Comparison of ENCODE assay signal across 16 cellular contexts in genomic region chr16:58716468-58716867, GRCh38. TPM values are rescaled to one million over a fixed set of nuclear protein-coding genes. Genes with fewer than 3 reads are reported as not detected.
DNase-seq lines count a peak whose midpoint lies in the region; ATAC-seq and TF ChIP-seq lines count a peak whose summit lies in the region.
"Had no signal": no experiment of that assay in that cellular context is flagged by ENCODE, and none has a peak within 500 bp of the region (broad histone marks: within the 10 kb centered on the region; RNA-seq: fewer than 3 reads in every experiment).

No MANE protein-coding gene starts in this region.

- H4K91ac ChIP-seq in IMR-90 (ENCODE audit: insufficient read depth, low read depth, low read length): no peak overlapping the region
- H4K91ac ChIP-seq in neuronal stem cell (ENCODE audit: low read depth, low read length, poor library complexity): no peak overlapping the region

- POLR2A ChIA-PET in IMR-90 (lab: Charles Lee; ENCODE audit: unreplicated experiment): no interaction called here

- H3K9me1 ChIP-seq in IMR-90 (ENCODE audit: insufficient read depth, low read length): peaks cover 8% of the 10 kb centered on the region; the same call in 1 of the 2 replicates

- no peak overlapping the region for H2AK9ac ChIP-seq in IMR-90 (replicated peaks; ENCODE audit: low read depth, low read length, poor library complexity)

- H3K9me3 ChIP-seq in right atrium auricular region (no peaks in the 10 kb centered on the region), IMR-90 (ENCODE audit: control insufficient read depth, insufficient read depth, low read length) (no peaks in the 10 kb centered on the region), neuronal stem cell (replicated peaks in 1 of 2; ENCODE audit: control insufficient read depth in 2 of 2, insufficient read depth in 1 of 2, low read depth in 1 of 2, low read length in 2 of 2) (no peaks in the 10 kb centered on the region)

- dilution Hi-C loops in IMR-90 (cut with HindIII; ENCODE audit: low sequenced_read_pairs, unreplicated experiment): no loop called here

- no peaks in the 10 kb centered on the region for H3K27me3 Mint-ChIP-seq in endothelial cell (ENCODE audit: unreplicated experiment)
- H3K27me3 Mint-ChIP-seq in stimulated activated naive B cell treated with anti-CD40 and anti-IgM and Interleukin-4, amounts not matched to agents 10 μg/mL and 1 μg/mL and 100 μg/mL, for 72 hours: no peaks in the 10 kb centered on the region

- intact Hi-C loops in Right ventricle myocardium superior (cut with DNase I): no loop called here
- intact Hi-C loops in IMR-90 (cut with micrococcal nuclease): no loop called here

- H2AFZ ChIP-seq in IMR-90 (replicated peaks; ENCODE audit: low read length, poor library complexity): no peak overlapping the region
- no peak overlapping the region for H2AFZ ChIP-seq in neuronal stem cell (ENCODE audit: low read length)

- no peak overlapping the region for H3K27ac Mint-ChIP-seq in endothelial cell (ENCODE audit: unreplicated experiment)
- H3K27ac Mint-ChIP-seq in stimulated activated naive B cell treated with anti-CD40 and anti-IgM and Interleukin-4, amounts not matched to agents 10 μg/mL and 1 μg/mL and 100 μg/mL, for 72 hours: no peak overlapping the region
- H3K27ac Mint-ChIP-seq: CD8-positive, alpha-beta T cell; HFFc6 had no signal

- in situ Hi-C loops in IMR-90 (cut with MboI; ENCODE audit: low sequenced_read_pairs): no loop called here

- H3K23ac ChIP-seq in IMR-90 (ENCODE audit: low read depth, low read length) (no peak overlapping the region), neuronal stem cell (ENCODE audit: low read depth, low read length, poor library complexity) (no peak overlapping the region)

- DNase-seq in Right ventricle myocardium superior (no peak), right atrium auricular region (ENCODE audit: low spot score) (no peak), IMR-90 (peak; percentile 13), endothelial cell (ENCODE audit: low spot score) (no peak), neuronal stem cell (ENCODE audit: low spot score) (no peak), caudate nucleus (lab: John Stamatoyannopoulos, UW) (no peak)
- no peak for DNase-seq in stimulated activated naive B cell treated with anti-CD40 and anti-IgM and Interleukin-4, amounts not matched to agents 10 μg/mL and 1 μg/mL and 100 μg/mL, for 72 hours
- DNase-seq: CD8-positive, alpha-beta T cell; COR-L47; DMS153; DMS79 treated with DMSO at 0.1 percent for 48 hours; EL; HCEC 1CT; HFFc6 had no signal

- H2BK15ac ChIP-seq in IMR-90 (ENCODE audit: low read depth, low read length) (no peak overlapping the region), neuronal stem cell (ENCODE audit: low read length) (no peak overlapping the region)

- H4K20me1 ChIP-seq in IMR-90 (ENCODE audit: insufficient read depth, low read length): no peaks in the 10 kb centered on the region; the same call in 1 of the 2 replicates

- CTCF ChIA-PET in IMR-90 (lab: Yijun Ruan, JAX): interaction anchor here (1.1 to 1.7 kb wide), 2 partner anchors 15 to 17 kb away, joined by 3 read pairs; partner anchors contain the start of gene GOT2

- no peak overlapping the region for H4K8ac ChIP-seq in IMR-90 (ENCODE audit: low read depth in 2 of 2, low read length in 2 of 2)
- no peak overlapping the region for H4K8ac ChIP-seq in neuronal stem cell (ENCODE audit: low read depth, low read length)

- no peak overlapping the region for H3K4me3 ChIP-seq in right atrium auricular region
- H3K4me3 ChIP-seq in IMR-90 (ENCODE audit: insufficient read depth, low read depth, low read length): no peak overlapping the region
- H3K4me3 ChIP-seq in neuronal stem cell (ENCODE audit: low read length in 2 of 2): no peak overlapping the region

- H3K4me3 Mint-ChIP-seq in endothelial cell (ENCODE audit: unreplicated experiment): peak overlapping the region; percentile 15
- H3K4me3 Mint-ChIP-seq in stimulated activated naive B cell treated with anti-CD40 and anti-IgM and Interleukin-4, amounts not matched to agents 10 μg/mL and 1 μg/mL and 100 μg/mL, for 72 hours: no peak overlapping the region
- H3K4me3 Mint-ChIP-seq: CD14-positive monocyte; CD8-positive, alpha-beta T cell; HFFc6 had no signal

- H4K5ac ChIP-seq in IMR-90 (ENCODE audit: low read depth, low read length): no peak overlapping the region

- peaks cover 44% of the 10 kb centered on the region for H3K36me3 Mint-ChIP-seq in endothelial cell (ENCODE audit: low read depth, unreplicated experiment)
- peaks cover 53 to 59% of the 10 kb centered on the region in 2 donors for H3K36me3 Mint-ChIP-seq in stimulated activated naive B cell treated with anti-CD40 and anti-IgM and Interleukin-4, amounts not matched to agents 10 μg/mL and 1 μg/mL and 100 μg/mL, for 72 hours

- H3K36me3 ChIP-seq in right atrium auricular region: peaks cover 98% of the 10 kb centered on the region
- H3K36me3 ChIP-seq in IMR-90 (ENCODE audit: control insufficient read depth, insufficient read depth, low read length): peaks cover 42% of the 10 kb centered on the region
- peaks cover 36 to 95% of the 10 kb centered on the region in 2 donors for H3K36me3 ChIP-seq in neuronal stem cell (replicated peaks in 1 of 2; ENCODE audit: control insufficient read depth in 2 of 2, insufficient read depth in 2 of 2, low read length in 2 of 2)

- H3K27me3 ChIP-seq in right atrium auricular region (no peaks in the 10 kb centered on the region), IMR-90 (ENCODE audit: control insufficient read depth, insufficient read depth, low read length) (no peaks in the 10 kb centered on the region), neuronal stem cell (ENCODE audit: control insufficient read depth in 3 of 3, insufficient read depth in 3 of 3, low read depth in 1 of 3, low read length in 3 of 3) (no peaks in the 10 kb centered on the region)

- no peak overlapping the region for H3K14ac ChIP-seq in IMR-90 (replicated peaks; ENCODE audit: low read depth, low read length)
- H3K14ac ChIP-seq in neuronal stem cell (ENCODE audit: low read length): peak overlapping the region; percentile 21

- no peak overlapping the region; the same call in 1 of the 2 replicates for H2AK5ac ChIP-seq in IMR-90 (ENCODE audit: low read depth, low read length)
- no peak overlapping the region for H2AK5ac ChIP-seq in neuronal stem cell (ENCODE audit: low read depth, low read length)

- H2BK120ac ChIP-seq in IMR-90 (ENCODE audit: low read depth, low read length) (no peak overlapping the region), neuronal stem cell (ENCODE audit: low read depth, low read length) (no peak overlapping the region)

- WGBS in IMR-90 (ENCODE audit: extremely low coverage in 2 of 2, insufficient read length in 1 of 2), 2 experiments: no CpG with 5 or more reads among the region's 8 CpGs
- no CpG with 5 or more reads among the region's 8 CpGs for WGBS in neuronal stem cell (ENCODE audit: extremely low coverage in 2 of 2, insufficient read length in 2 of 2, insufficient replicate concordance in 1 of 2), 2 donors

- peak; percentile 22 for ATAC-seq in Right ventricle myocardium superior (ENCODE audit: poor library complexity)
- ATAC-seq in IMR-90 (ENCODE audit: low read depth): peak; percentile 54; the same call in 1 of the 2 replicates
- no peak for ATAC-seq in GM18858 (IDR thresholded peaks at IDR 0.05; ENCODE audit: unreplicated experiment)
- no peak for ATAC-seq in stimulated activated naive B cell treated with anti-CD40 and anti-IgM and Interleukin-4, amounts not matched to agents 10 μg/mL and 1 μg/mL and 100 μg/mL, for 72 hours (replicated peaks)
- ATAC-seq: CD8-positive, alpha-beta T cell had no signal

- H2BK5ac ChIP-seq in IMR-90 (ENCODE audit: low read depth, low read length, poor library complexity, severe bottlenecking): peak overlapping the region; percentile 35
- H2BK5ac ChIP-seq in neuronal stem cell (ENCODE audit: low read length): no peak overlapping the region

- H3K9ac ChIP-seq in IMR-90 (ENCODE audit: low read depth, low read length): no peak overlapping the region
- H3K9ac ChIP-seq in neuronal stem cell (ENCODE audit: low read depth, low read length, poor library complexity): peak overlapping the region; percentile 21

- H2BK12ac ChIP-seq in neuronal stem cell (ENCODE audit: low read length): no peak overlapping the region

- no TSS peak for BruUV-seq in IMR-90 (replicated peaks; lab: Mats Ljungman, UMichigan)

- H3K56ac ChIP-seq in IMR-90 (ENCODE audit: extremely low read depth, insufficient read depth, low read length): no peak overlapping the region

- TF ChIP-seq POLR2A in IMR-90 (IDR thresholded peaks at IDR 0.05; ENCODE audit: low read depth, low read length): no peak

- H3K4me1 ChIP-seq in right atrium auricular region: no peaks in the 10 kb centered on the region
- H3K4me1 ChIP-seq in IMR-90 (ENCODE audit: control insufficient read depth, insufficient read depth, low read length): peaks cover 6% of the 10 kb centered on the region
- no peaks in the 10 kb centered on the region for H3K4me1 ChIP-seq in neuronal stem cell (ENCODE audit: control insufficient read depth in 2 of 2, insufficient read depth in 1 of 2, low read depth in 1 of 2, low read length in 2 of 2)

- TF ChIP-seq CTCF in right atrium auricular region (IDR thresholded peaks at IDR 0.05): no peak
- no peak for TF ChIP-seq CTCF in IMR-90 (conservative IDR thresholded peaks at IDR 0.05; ENCODE audit: low read depth, low read length)
- no peak for TF ChIP-seq CTCF in endothelial cell (IDR thresholded peaks at IDR 0.05; ENCODE audit: unreplicated experiment)

- TF ChIP-seq RAD21 in IMR-90 (IDR thresholded peaks at IDR 0.05; ENCODE audit: low read length): no peak

- H3K4me2 ChIP-seq in IMR-90 (ENCODE audit: low read depth, low read length) (peak overlapping the region; percentile 66), neuronal stem cell (ENCODE audit: insufficient read depth, low read length, poor library complexity, severe bottlenecking) (no peak overlapping the region)

- H3K4me1 Mint-ChIP-seq in endothelial cell (ENCODE audit: unreplicated experiment): no peaks in the 10 kb centered on the region
- no peaks in the 10 kb centered on the region for H3K4me1 Mint-ChIP-seq in stimulated activated naive B cell treated with anti-CD40 and anti-IgM and Interleukin-4, amounts not matched to agents 10 μg/mL and 1 μg/mL and 100 μg/mL, for 72 hours
- H3K4me1 Mint-ChIP-seq: CD14-positive monocyte had no signal

- H3K4ac ChIP-seq in IMR-90 (ENCODE audit: low read depth, low read length) (no peak overlapping the region), neuronal stem cell (ENCODE audit: low read length) (no peak overlapping the region)

- no peak overlapping the region for H3K27ac ChIP-seq in right atrium auricular region
- peak overlapping the region; percentile 51; the same call in 1 of the 2 replicates for H3K27ac ChIP-seq in IMR-90 (ENCODE audit: insufficient read depth, low read length)
- H3K27ac ChIP-seq in neuronal stem cell (replicated peaks; ENCODE audit: low read length): no peak overlapping the region
- H3K27ac ChIP-seq in caudate nucleus (ENCODE audit: low read depth, low read length): no peak overlapping the region

- H3K18ac ChIP-seq in IMR-90 (ENCODE audit: low read depth, low read length) (no peak overlapping the region), neuronal stem cell (ENCODE audit: low read length) (no peak overlapping the region)

- H3K9me3 Mint-ChIP-seq in endothelial cell (ENCODE audit: unreplicated experiment): no peaks in the 10 kb centered on the region
- no peaks in the 10 kb centered on the region for H3K9me3 Mint-ChIP-seq in stimulated activated naive B cell treated with anti-CD40 and anti-IgM and Interleukin-4, amounts not matched to agents 10 μg/mL and 1 μg/mL and 100 μg/mL, for 72 hours
- H3K9me3 Mint-ChIP-seq: CD14-positive monocyte; CD8-positive, alpha-beta T cell; HFFc6 had no signal

- no peak overlapping the region for H2BK20ac ChIP-seq in IMR-90 (ENCODE audit: low read depth, low read length)

- H3K79me1 ChIP-seq in IMR-90 (ENCODE audit: low read depth in 1 of 2, low read length in 2 of 2): no peaks in the 10 kb centered on the region; a peak in 1 of 4 replicates
- H3K79me1 ChIP-seq in neuronal stem cell (ENCODE audit: low read depth, low read length): no peaks in the 10 kb centered on the region

RNA-seq across cellular contexts. Expression of gene GOT2, which starts 17.6 kb away (rescaled TPM):
- total RNA-seq in Right ventricle myocardium superior (533 TPM), right atrium auricular region (100 to 1,000 TPM; 176 to 337 TPM), IMR-90 (2012; rRNA removed) (45.5 and 50.2 TPM in 2 replicates), endothelial cell (ENCODE audit: unreplicated experiment) (105 TPM)
- polyA plus RNA-seq in IMR-90 (2012; rRNA removed): 55.2 and 60.2 TPM in 2 replicates
- polyA plus RNA-seq in IMR-90 (2012; cell fraction: cytosol; rRNA removed): 27.0 and 48.7 TPM in 2 replicates
- polyA plus RNA-seq in IMR-90 (2012; cell fraction: nucleus; rRNA removed; ENCODE audit: low replicate concordance): 27.3 and 55.3 TPM in 2 replicates
- polyA plus RNA-seq in neuronal stem cell (2013, experiment 1 of 2): 86.7 TPM
- polyA plus RNA-seq in neuronal stem cell (2013, experiment 2 of 2): 87.0 TPM

RNA-seq across cellular contexts. Expression of gene SLC38A7, which starts 31.9 kb away (rescaled TPM):
- total RNA-seq in Right ventricle myocardium superior (35.3 TPM), right atrium auricular region (10 to 100 TPM; 10.1 to 14.9 TPM), IMR-90 (2012; rRNA removed) (13.6 and 14.7 TPM in 2 replicates), endothelial cell (ENCODE audit: unreplicated experiment) (56.7 TPM)
- polyA plus RNA-seq in IMR-90 (2012; rRNA removed): 16.4 and 16.7 TPM in 2 replicates
- 4.4 and 10.5 TPM in 2 replicates for polyA plus RNA-seq in IMR-90 (2012; cell fraction: cytosol; rRNA removed)
- 35.0 and 49.3 TPM in 2 replicates for polyA plus RNA-seq in IMR-90 (2012; cell fraction: nucleus; rRNA removed; ENCODE audit: low replicate concordance)
- 6.3 TPM for polyA plus RNA-seq in neuronal stem cell (2013, experiment 1 of 2)
- polyA plus RNA-seq in neuronal stem cell (2013, experiment 2 of 2): 6.3 TPM

Comparison
In these comparisons a context has a peak if more than half of its experiments do, and no peak if none do; other contexts are left out.
1. ATAC-seq: peak in Right ventricle myocardium superior (single experiment) and IMR-90 (single experiment); none in GM18858 (single experiment) and stimulated activated naive B cell treated with anti-CD40 and anti-IgM and Interleukin-4, amounts not matched to agents 10 μg/mL and 1 μg/mL and 100 μg/mL, for 72 hours (0 of 2).